1 cellular context compared by ENCODE assay signal in genomic region chr11:27719575-27719925, GRCh38.
TF ChIP-seq lines count a peak whose summit lies in the region.

No MANE protein-coding gene starts in this region.

TF ChIP-seq in IMR-90, 13 proteins besides CTCF, POLR2A, EP300 and RAD21:
- no peak for TF ChIP-seq MAFK (IDR thresholded peaks at IDR 0.05; ENCODE audit: low read depth, low read length)
- no peak for TF ChIP-seq USF2 (IDR thresholded peaks at IDR 0.05; ENCODE audit: low read depth, low read length)
- TF ChIP-seq MXI1 (IDR thresholded peaks at IDR 0.05; ENCODE audit: borderline replicate concordance, low read depth, low read length), result no peak
- TF ChIP-seq ELK1 (IDR thresholded peaks at IDR 0.05; ENCODE audit: borderline replicate concordance, low read depth, low read length), result no peak
- TF ChIP-seq RFX5 (IDR thresholded peaks at IDR 0.05; ENCODE audit: low read depth, low read length), result no peak
- no peak for TF ChIP-seq RCOR1 (IDR thresholded peaks at IDR 0.05; ENCODE audit: insufficient replicate concordance, low read length)
- TF ChIP-seq BHLHE40 (IDR thresholded peaks at IDR 0.05; ENCODE audit: low read depth, low read length), result no peak
- TF ChIP-seq SMC3 (IDR thresholded peaks at IDR 0.05; ENCODE audit: low read depth, low read length), result no peak
- no peak for TF ChIP-seq MAZ (IDR thresholded peaks at IDR 0.05; ENCODE audit: borderline replicate concordance, low read depth, low read length)
- TF ChIP-seq CEBPB (IDR thresholded peaks at IDR 0.05; ENCODE audit: low read depth, low read length), result no peak
